ENCODE assay signal across 9 cellular contexts in genomic region chr7:93799750-93800357, GRCh38.
DNase-seq lines count a peak whose midpoint lies in the region; ATAC-seq, FAIRE-seq and TF ChIP-seq lines count a peak whose summit lies in the region.
"Had no signal": no experiment of that assay in that cellular context is flagged by ENCODE, and none has a peak within 500 bp of the region (broad histone marks: within the 10 kb centered on the region; RNA-seq: fewer than 3 reads in every experiment).

No MANE protein-coding gene starts in this region.

- H3K79me2 ChIP-seq in DND-41 (ENCODE audit: insufficient read depth, low read length) (no peaks in the 10 kb centered on the region), astrocyte (ENCODE audit: insufficient read depth, low read length) (no peaks in the 10 kb centered on the region)

- H3K4me1 Mint-ChIP-seq in astrocyte (ENCODE audit: low read depth, unreplicated experiment): no peaks in the 10 kb centered on the region
- H3K4me1 Mint-ChIP-seq in activated T-cell treated with anti-CD3 and anti-CD28 coated beads, Interleukin-2, amount 50 U/mL, for 24 hours (ENCODE audit: low read depth): no peaks in the 10 kb centered on the region

- H3K9ac ChIP-seq in DND-41 (ENCODE audit: low read depth, low read length) (no peak overlapping the region), IMR-90 (ENCODE audit: low read depth, low read length) (no peak overlapping the region), astrocyte (ENCODE audit: low read length) (no peak overlapping the region), liver (ENCODE audit: low read depth in 1 of 2, low read length in 2 of 2) (no peak overlapping the region)

- peak overlapping the region; percentile 6; the same call in 1 of the 3 replicates for H2BK15ac ChIP-seq in IMR-90 (ENCODE audit: low read depth, low read length)

- H3K27me3 ChIP-seq in DND-41 (ENCODE audit: insufficient read depth, low read length, poor library complexity): no peaks in the 10 kb centered on the region
- H3K27me3 ChIP-seq in IMR-90 (ENCODE audit: control insufficient read depth, insufficient read depth, low read length): no peaks in the 10 kb centered on the region
- no peaks in the 10 kb centered on the region for H3K27me3 ChIP-seq in astrocyte (ENCODE audit: insufficient read depth, low read length)
- no peaks in the 10 kb centered on the region for H3K27me3 ChIP-seq in liver (ENCODE audit: control insufficient read depth in 4 of 4, insufficient read depth in 4 of 4, low read length in 3 of 4)
- no peaks in the 10 kb centered on the region for H3K27me3 ChIP-seq in gastroesophageal sphincter
- no peaks in the 10 kb centered on the region for H3K27me3 ChIP-seq in spleen (replicated peaks in 1 of 7)

- TF ChIP-seq RAD21 in IMR-90 (IDR thresholded peaks at IDR 0.05; ENCODE audit: low read length): peak; percentile 63
- peak; percentile 63 to 73 for TF ChIP-seq RAD21 in liver (IDR thresholded peaks at IDR 0.05)

- H3K14ac ChIP-seq in IMR-90 (replicated peaks; ENCODE audit: low read depth, low read length): no peak overlapping the region

- dilution Hi-C loops in IMR-90 (cut with HindIII; ENCODE audit: low sequenced_read_pairs, unreplicated experiment): no loop called here

- ATAC-seq in DND-41 (ENCODE audit: insufficient read depth, low read depth) (no peak), IMR-90 (ENCODE audit: low read depth) (no peak), gastroesophageal sphincter (no peak), left colon (no peak)

- H2BK20ac ChIP-seq in IMR-90 (ENCODE audit: low read depth, low read length): no peak overlapping the region

- H3K27me3 Mint-ChIP-seq in astrocyte (ENCODE audit: low read depth, unreplicated experiment): no peaks in the 10 kb centered on the region
- H3K27me3 Mint-ChIP-seq in activated T-cell treated with anti-CD3 and anti-CD28 coated beads, Interleukin-2, amount 50 U/mL, for 24 hours: no peaks in the 10 kb centered on the region

- H2AK5ac ChIP-seq in IMR-90 (ENCODE audit: low read depth, low read length): no peak overlapping the region

- H2AFZ ChIP-seq in DND-41 (ENCODE audit: low read depth, low read length): no peak overlapping the region
- H2AFZ ChIP-seq in IMR-90 (replicated peaks; ENCODE audit: low read length, poor library complexity): no peak overlapping the region
- no peak overlapping the region for H2AFZ ChIP-seq in astrocyte (ENCODE audit: low read depth, low read length)

- H3K4me3 Mint-ChIP-seq in astrocyte (ENCODE audit: unreplicated experiment): no peak overlapping the region
- H3K4me3 Mint-ChIP-seq in activated T-cell treated with anti-CD3 and anti-CD28 coated beads, Interleukin-2, amount 50 U/mL, for 24 hours: no peak overlapping the region
- H3K4me3 Mint-ChIP-seq: T-helper 1 cell treated with Interleukin-12 subunit alpha and Interleukin-12 subunit beta and Interleukin-4 antibody, amounts not matched to agents 30 μg/mL and 1 μg/mL, for 36 hours had no signal

- peaks cover 2% of the 10 kb centered on the region for H3K9me3 Mint-ChIP-seq in astrocyte (ENCODE audit: unreplicated experiment)
- H3K9me3 Mint-ChIP-seq in activated T-cell treated with anti-CD3 and anti-CD28 coated beads, Interleukin-2, amount 50 U/mL, for 24 hours: no peaks in the 10 kb centered on the region
- H3K9me3 Mint-ChIP-seq: T-helper 1 cell treated with Interleukin-12 subunit alpha and Interleukin-12 subunit beta and Interleukin-4 antibody, amounts not matched to agents 30 μg/mL and 1 μg/mL, for 36 hours had no signal

- TF ChIP-seq POLR2A in IMR-90 (IDR thresholded peaks at IDR 0.05; ENCODE audit: low read depth, low read length) (no peak), gastroesophageal sphincter (IDR thresholded peaks at IDR 0.05) (no peak), spleen (IDR thresholded peaks at IDR 0.05) (no peak)

- TF ChIP-seq CTCF in DND-41 (IDR thresholded peaks at IDR 0.05; ENCODE audit: borderline replicate concordance, extremely low read depth, low read length, poor library complexity, severe bottlenecking) (peak; percentile 52), IMR-90 (conservative IDR thresholded peaks at IDR 0.05; ENCODE audit: low read depth, low read length) (peak; percentile 67), astrocyte (IDR thresholded peaks at IDR 0.05; ENCODE audit: insufficient read depth, low read depth, low read length) (peak; percentile 56), liver (IDR thresholded peaks at IDR 0.05; ENCODE audit: low read depth, low read length, missing input control) (peak; percentile 28), gastroesophageal sphincter (IDR thresholded peaks at IDR 0.05) (peak in 1 of 4 experiments; percentile 23), spleen (IDR thresholded peaks at IDR 0.05 in 8 of 11, conservative IDR thresholded peaks at IDR 0.05 in 3 of 11) (peak in 3 of 11 experiments; percentile 18 to 28 (median 27))

- H3K4me2 ChIP-seq in DND-41 (ENCODE audit: insufficient read depth, low read length): no peak overlapping the region
- H3K4me2 ChIP-seq in IMR-90 (ENCODE audit: low read depth, low read length): no peak overlapping the region
- H3K4me2 ChIP-seq in astrocyte (ENCODE audit: low read length): no peak overlapping the region

- H3K27ac ChIP-seq in DND-41 (ENCODE audit: low read length) (no peak overlapping the region), IMR-90 (ENCODE audit: insufficient read depth, low read length) (no peak overlapping the region), astrocyte (ENCODE audit: low read depth, low read length) (no peak overlapping the region), liver (ENCODE audit: low read depth in 1 of 2, low read length in 2 of 2) (no peak overlapping the region), gastroesophageal sphincter (no peak overlapping the region), spleen (no peak overlapping the region)

- no TSS peak for BruUV-seq in IMR-90 (replicated peaks; lab: Mats Ljungman, UMichigan)

- no peak overlapping the region for H4K91ac ChIP-seq in IMR-90 (ENCODE audit: insufficient read depth, low read depth, low read length)

- no peak overlapping the region for H3K4ac ChIP-seq in IMR-90 (ENCODE audit: low read depth, low read length)

- H3K79me1 ChIP-seq in IMR-90 (ENCODE audit: low read depth in 1 of 2, low read length in 2 of 2): no peaks in the 10 kb centered on the region

- H3K36me3 Mint-ChIP-seq in astrocyte (ENCODE audit: low read depth, unreplicated experiment): no peaks in the 10 kb centered on the region
- H3K36me3 Mint-ChIP-seq in activated T-cell treated with anti-CD3 and anti-CD28 coated beads, Interleukin-2, amount 50 U/mL, for 24 hours (ENCODE audit: low read depth): no peaks in the 10 kb centered on the region

- WGBS in IMR-90 (ENCODE audit: extremely low coverage in 2 of 2, insufficient read length in 1 of 2), 2 experiments: no CpG with 5 or more reads among the region's 5 CpGs
- WGBS in liver: 57% methylated on average over 5 of the region's 5 CpGs
- 55 to 57% methylated on average over 5 of the region's 5 CpGs for WGBS in gastroesophageal sphincter (ENCODE audit: low coverage in 1 of 2), 2 donors
- WGBS in spleen, 5 donors: 67 to 77% (median 74%) methylated on average over 5 of the region's 5 CpGs

- H3K27ac Mint-ChIP-seq in astrocyte (ENCODE audit: unreplicated experiment): no peak overlapping the region
- no peak overlapping the region for H3K27ac Mint-ChIP-seq in activated T-cell treated with anti-CD3 and anti-CD28 coated beads, Interleukin-2, amount 50 U/mL, for 24 hours
- H3K27ac Mint-ChIP-seq: T-helper 1 cell treated with Interleukin-12 subunit alpha and Interleukin-12 subunit beta and Interleukin-4 antibody, amounts not matched to agents 30 μg/mL and 1 μg/mL, for 36 hours had no signal

- H3K9me1 ChIP-seq in IMR-90 (ENCODE audit: insufficient read depth, low read length): no peaks in the 10 kb centered on the region

- no peak overlapping the region for H2BK120ac ChIP-seq in IMR-90 (ENCODE audit: low read depth, low read length)

- intact Hi-C loops in IMR-90 (cut with micrococcal nuclease) (loop anchor here (1.0 to 10.0 kb wide), 5 partner anchors 185 to 555 kb away; no protein-coding TSS in a partner anchor), left colon (cut with DNase I, micrococcal nuclease) (no loop called here), spleen (cut with DNase I; ENCODE audit: low total_unique reads) (no loop called here)

- H4K20me1 ChIP-seq in DND-41 (ENCODE audit: insufficient read depth, low read length) (no peaks in the 10 kb centered on the region), IMR-90 (ENCODE audit: insufficient read depth, low read length) (no peaks in the 10 kb centered on the region), astrocyte (ENCODE audit: insufficient read depth, low read length) (no peaks in the 10 kb centered on the region)

- DNase-seq in DND-41: no peak
- DNase-seq in IMR-90: peak; percentile 23
- peak; percentile 11 for DNase-seq in astrocyte (ENCODE audit: low read depth)
- DNase-seq in left colon: no peak
- no peak for DNase-seq in activated T-cell treated with anti-CD3 and anti-CD28 coated beads, Interleukin-2, amount 50 U/mL, for 24 hours
- no peak for DNase-seq in spleen

- no peak overlapping the region for H3K18ac ChIP-seq in IMR-90 (ENCODE audit: low read depth, low read length)

- no peak overlapping the region for H4K8ac ChIP-seq in IMR-90 (ENCODE audit: low read depth in 2 of 2, low read length in 2 of 2)

- FAIRE-seq in astrocyte (lab: Jason Lieb, UNC): peak; percentile 71

- no peaks in the 10 kb centered on the region for H3K4me1 ChIP-seq in DND-41 (ENCODE audit: insufficient read depth, low read length)
- H3K4me1 ChIP-seq in IMR-90 (ENCODE audit: control insufficient read depth, insufficient read depth, low read length): no peaks in the 10 kb centered on the region
- H3K4me1 ChIP-seq in astrocyte (ENCODE audit: insufficient read depth, low read length): no peaks in the 10 kb centered on the region
- no peaks in the 10 kb centered on the region for H3K4me1 ChIP-seq in liver (ENCODE audit: control insufficient read depth in 4 of 4, insufficient read depth in 4 of 4, low read length in 3 of 4)
- H3K4me1 ChIP-seq in gastroesophageal sphincter: no peaks in the 10 kb centered on the region
- H3K4me1 ChIP-seq in spleen: no peaks in the 10 kb centered on the region

- H3K23ac ChIP-seq in IMR-90 (ENCODE audit: low read depth, low read length): no peak overlapping the region

- CTCF ChIA-PET in IMR-90 (lab: Yijun Ruan, JAX): interaction anchor here (1.5 to 1.6 kb wide), 4 partner anchors 23 to 475 kb away, joined by 4 to 8 read pairs (median 4); no protein-coding TSS in a partner anchor

- no peak overlapping the region for H4K5ac ChIP-seq in IMR-90 (ENCODE audit: low read depth, low read length)

- POLR2A ChIA-PET in IMR-90 (lab: Charles Lee; ENCODE audit: unreplicated experiment): interaction anchor here (0.6 kb wide), 1 partner anchor 439 kb away, joined by 5 read pairs; no protein-coding TSS in a partner anchor

- no peaks in the 10 kb centered on the region for H3K9me3 ChIP-seq in DND-41 (ENCODE audit: insufficient read depth, low read length, severe bottlenecking)
- no peaks in the 10 kb centered on the region for H3K9me3 ChIP-seq in IMR-90 (ENCODE audit: control insufficient read depth, insufficient read depth, low read length)
- H3K9me3 ChIP-seq in astrocyte (ENCODE audit: insufficient read depth, low read depth, low read length): no peaks in the 10 kb centered on the region
- H3K9me3 ChIP-seq in liver (ENCODE audit: control insufficient read depth in 4 of 4, low read length in 3 of 4): peaks cover 0 to 2% (median 0%) of the 10 kb centered on the region in 4 donors
- H3K9me3 ChIP-seq in gastroesophageal sphincter: peaks cover 0 to 5% (median 0%) of the 10 kb centered on the region in 3 donors
- H3K9me3 ChIP-seq in spleen: peaks cover 0 to 18% (median 0%) of the 10 kb centered on the region in 8 donors

- no peak overlapping the region for H2AK9ac ChIP-seq in IMR-90 (replicated peaks; ENCODE audit: low read depth, low read length, poor library complexity)

- no peak for TF ChIP-seq EP300 in gastroesophageal sphincter (IDR thresholded peaks at IDR 0.05)

- in situ Hi-C loops in IMR-90 (cut with MboI; ENCODE audit: low sequenced_read_pairs): loop anchor here (5.0 kb wide), 1 partner anchor 427 kb away; no protein-coding TSS in a partner anchor

- no peak overlapping the region for H3K56ac ChIP-seq in IMR-90 (ENCODE audit: extremely low read depth, insufficient read depth, low read length)

- H3K36me3 ChIP-seq in DND-41 (ENCODE audit: insufficient read depth, low read length) (no peaks in the 10 kb centered on the region), IMR-90 (ENCODE audit: control insufficient read depth, insufficient read depth, low read length) (no peaks in the 10 kb centered on the region), astrocyte (ENCODE audit: insufficient read depth, low read length) (no peaks in the 10 kb centered on the region), liver (ENCODE audit: control insufficient read depth in 4 of 4, insufficient read depth in 3 of 4, low read depth in 1 of 4, low read length in 3 of 4) (no peaks in the 10 kb centered on the region), gastroesophageal sphincter (no peaks in the 10 kb centered on the region), spleen (no peaks in the 10 kb centered on the region)

- H3K4me3 ChIP-seq in DND-41 (ENCODE audit: low read depth in 1 of 2, low read length in 2 of 2) (no peak overlapping the region), IMR-90 (ENCODE audit: insufficient read depth, low read depth, low read length) (no peak overlapping the region), astrocyte (ENCODE audit: insufficient read depth, low read depth, low read length) (no peak overlapping the region), liver (ENCODE audit: low read depth in 1 of 3, low read length in 3 of 3) (no peak overlapping the region), gastroesophageal sphincter (no peak overlapping the region), spleen (no peak overlapping the region)

- no peak overlapping the region for H2BK5ac ChIP-seq in IMR-90 (ENCODE audit: low read depth, low read length, poor library complexity, severe bottlenecking)

Comparison
In these comparisons a context has a peak if more than half of its experiments do, and no peak if none do; other contexts are left out.
1. DNase-seq: peak in IMR-90 (single experiment) and astrocyte (single experiment); none in DND-41 (single experiment), left colon (0 of 2), activated T-cell treated with anti-CD3 and anti-CD28 coated beads, Interleukin-2, amount 50 U/mL, for 24 hours (single experiment) and spleen (single experiment).